8 cellular contexts compared by ENCODE assay signal in genomic region chr1:225467193-225468020, GRCh38. TPM values are rescaled to one million over a fixed set of nuclear protein-coding genes. Genes with fewer than 3 reads are reported as not detected.
DNase-seq lines count a peak whose midpoint lies in the region; ATAC-seq and TF ChIP-seq lines count a peak whose summit lies in the region.

No MANE protein-coding gene starts in this region.

- peak; percentile 89 to 91 for ATAC-seq in CD4-positive, CD25-positive, alpha-beta regulatory T cell (ENCODE audit: low read depth in 2 of 2)
- peak; percentile 97 for ATAC-seq in GM21423 (IDR thresholded peaks at IDR 0.05; ENCODE audit: unreplicated experiment)
- ATAC-seq in activated CD8-positive, alpha-beta T cell treated with anti-CD3 and anti-CD28 coated beads, Interleukin-2, amount 10 ng/mL, durations not matched to agents 7 days and 5 days = peak; percentile 90

- H3K27me3 Mint-ChIP-seq in CD4-positive, CD25-positive, alpha-beta regulatory T cell = peaks cover 5% of the 10 kb centered on the region
- no peaks in the 10 kb centered on the region for H3K27me3 Mint-ChIP-seq in activated CD8-positive, alpha-beta T cell treated with anti-CD3 and anti-CD28 coated beads, Interleukin-2, amount 10 ng/mL, durations not matched to agents 7 days and 5 days (ENCODE audit: low read depth)
- no peaks in the 10 kb centered on the region for H3K27me3 Mint-ChIP-seq in mesothelial cell of epicardium (ENCODE audit: low read depth)

- POLR2A ChIA-PET in activated CD8-positive, alpha-beta T cell treated with anti-CD3 and anti-CD28 coated beads, Interleukin-2, amount 10 ng/mL, durations not matched to agents 7 days and 5 days (lab: Charles Lee) = interaction anchor here (0.6 to 4.4 kb wide), 28 partner anchors 9 to 597 kb away, joined by 3 to 135 read pairs (median 4); partner anchors contain the start of genes H3-3A, LBR, LEFTY2 and PYCR2

- peak overlapping the region; percentile 96 for H3K27ac ChIP-seq in CD4-positive, CD25-positive, alpha-beta regulatory T cell (ENCODE audit: insufficient read depth, low read length, poor library complexity, severe bottlenecking)
- H3K27ac ChIP-seq in KOPT-K1 (ENCODE audit: low read depth, low read length, poor library complexity, severe bottlenecking) = peak overlapping the region; percentile 97

- peak; percentile 71 to 96 (median 86) for DNase-seq in CD4-positive, CD25-positive, alpha-beta regulatory T cell
- peak; percentile 93 for DNase-seq in activated CD8-positive, alpha-beta T cell treated with anti-CD3 and anti-CD28 coated beads, Interleukin-2, amount 10 ng/mL, durations not matched to agents 7 days and 5 days
- DNase-seq in fibroblast of pulmonary artery (ENCODE audit: low read depth) (peak; percentile 33), mesothelial cell of epicardium (ENCODE audit: low spot score in 2 of 2, unreplicated experiment in 2 of 2) (no peak), superior temporal gyrus (ENCODE audit: extremely low spot score) (no peak)
- DNase-seq in stimulated activated CD4-positive, alpha-beta T cell treated with anti-CD3 and anti-CD28 coated beads, Interleukin-12 subunit alpha, Interleukin-12 subunit beta, amount 100 ng/mL, for 4 hours = peak; percentile 70

- peak overlapping the region; percentile 97 to 100 (median 98) for H3K27ac Mint-ChIP-seq in CD4-positive, CD25-positive, alpha-beta regulatory T cell
- H3K27ac Mint-ChIP-seq in activated CD8-positive, alpha-beta T cell treated with anti-CD3 and anti-CD28 coated beads, Interleukin-2, amount 10 ng/mL, durations not matched to agents 7 days and 5 days = peak overlapping the region; percentile 97
- no peak overlapping the region for H3K27ac Mint-ChIP-seq in mesothelial cell of epicardium

- H3K4me3 ChIP-seq in CD4-positive, CD25-positive, alpha-beta regulatory T cell (ENCODE audit: low read depth, low read length) = peak overlapping the region; percentile 90
- H3K4me3 ChIP-seq in fibroblast of pulmonary artery (replicated peaks; ENCODE audit: low read depth, low read length) = no peak overlapping the region

- H3K36me3 Mint-ChIP-seq in CD4-positive, CD25-positive, alpha-beta regulatory T cell = no peaks in the 10 kb centered on the region
- peaks cover 4% of the 10 kb centered on the region for H3K36me3 Mint-ChIP-seq in activated CD8-positive, alpha-beta T cell treated with anti-CD3 and anti-CD28 coated beads, Interleukin-2, amount 10 ng/mL, durations not matched to agents 7 days and 5 days (ENCODE audit: low read depth)
- H3K36me3 Mint-ChIP-seq in mesothelial cell of epicardium = no peaks in the 10 kb centered on the region

- H3K9me3 Mint-ChIP-seq in CD4-positive, CD25-positive, alpha-beta regulatory T cell = no peaks in the 10 kb centered on the region
- no peaks in the 10 kb centered on the region for H3K9me3 Mint-ChIP-seq in activated CD8-positive, alpha-beta T cell treated with anti-CD3 and anti-CD28 coated beads, Interleukin-2, amount 10 ng/mL, durations not matched to agents 7 days and 5 days (ENCODE audit: insufficient read depth)
- H3K9me3 Mint-ChIP-seq in mesothelial cell of epicardium = no peaks in the 10 kb centered on the region

- H3K4me1 ChIP-seq in CD4-positive, CD25-positive, alpha-beta regulatory T cell (ENCODE audit: control insufficient read depth, insufficient read depth, low read length, poor library complexity, severe bottlenecking) = peaks cover 39% of the 10 kb centered on the region

- no peaks in the 10 kb centered on the region for H3K36me3 ChIP-seq in CD4-positive, CD25-positive, alpha-beta regulatory T cell (ENCODE audit: control insufficient read depth, insufficient read depth, low read length)
- H3K36me3 ChIP-seq in KOPT-K1 (ENCODE audit: insufficient read depth, low read length) = no peaks in the 10 kb centered on the region

- CTCF ChIA-PET in activated CD8-positive, alpha-beta T cell treated with anti-CD3 and anti-CD28 coated beads, Interleukin-2, amount 10 ng/mL, durations not matched to agents 7 days and 5 days (lab: Charles Lee) = interaction anchor here (0.9 to 4.0 kb wide), 13 partner anchors 10 to 523 kb away, joined by 3 to 27 read pairs (median 7); partner anchors contain the start of genes LBR and SRP9

- TF ChIP-seq CTCF in fibroblast of pulmonary artery (IDR thresholded peaks at IDR 0.05; ENCODE audit: low read length, missing control alignments) (no peak), mesothelial cell of epicardium (IDR thresholded peaks at IDR 0.05; ENCODE audit: unreplicated experiment) (no peak)

- peak overlapping the region; percentile 92 to 98 (median 96) for H3K4me3 Mint-ChIP-seq in CD4-positive, CD25-positive, alpha-beta regulatory T cell
- peak overlapping the region; percentile 91 for H3K4me3 Mint-ChIP-seq in activated CD8-positive, alpha-beta T cell treated with anti-CD3 and anti-CD28 coated beads, Interleukin-2, amount 10 ng/mL, durations not matched to agents 7 days and 5 days
- no peak overlapping the region for H3K4me3 Mint-ChIP-seq in mesothelial cell of epicardium

- H3K27me3 ChIP-seq in CD4-positive, CD25-positive, alpha-beta regulatory T cell (ENCODE audit: control insufficient read depth, insufficient read depth, low read length) = no peaks in the 10 kb centered on the region

- no peaks in the 10 kb centered on the region for H3K9me3 ChIP-seq in CD4-positive, CD25-positive, alpha-beta regulatory T cell (ENCODE audit: control insufficient read depth in 2 of 2, low read length in 2 of 2)
- H3K9me3 ChIP-seq in KOPT-K1 (ENCODE audit: insufficient read depth, low read length, poor library complexity, severe bottlenecking) = no peaks in the 10 kb centered on the region

- H3K4me1 Mint-ChIP-seq in CD4-positive, CD25-positive, alpha-beta regulatory T cell = peaks cover 12 to 59% (median 38%) of the 10 kb centered on the region in 4 donors
- peaks cover 58% of the 10 kb centered on the region for H3K4me1 Mint-ChIP-seq in activated CD8-positive, alpha-beta T cell treated with anti-CD3 and anti-CD28 coated beads, Interleukin-2, amount 10 ng/mL, durations not matched to agents 7 days and 5 days (ENCODE audit: low read depth)
- H3K4me1 Mint-ChIP-seq in mesothelial cell of epicardium = peaks cover 22% of the 10 kb centered on the region

RNA-seq across cellular contexts. Expression of gene LBR, which starts 39.6 kb away (rescaled TPM):
- 140 TPM for total RNA-seq in CD4-positive, CD25-positive, alpha-beta regulatory T cell
- 100 to 1,000 TPM; 123 to 175 (median 145) TPM for polyA plus RNA-seq in CD4-positive, CD25-positive, alpha-beta regulatory T cell
- total RNA-seq in activated CD8-positive, alpha-beta T cell treated with anti-CD3 and anti-CD28 coated beads, Interleukin-2, amount 10 ng/mL, durations not matched to agents 7 days and 5 days = 100 to 1,000 TPM; 226 to 234 TPM
- total RNA-seq in mesothelial cell of epicardium = 67.5 to 73.4 TPM (median 70.0 TPM) in 3 replicates

Comparison
In these comparisons a context has a peak if more than half of its experiments do, and no peak if none do; other contexts are left out.
1. DNase-seq: peak in CD4-positive, CD25-positive, alpha-beta regulatory T cell (3 of 3), activated CD8-positive, alpha-beta T cell treated with anti-CD3 and anti-CD28 coated beads, Interleukin-2, amount 10 ng/mL, durations not matched to agents 7 days and 5 days (single experiment), fibroblast of pulmonary artery (single experiment) and stimulated activated CD4-positive, alpha-beta T cell treated with anti-CD3 and anti-CD28 coated beads, Interleukin-12 subunit alpha, Interleukin-12 subunit beta, amount 100 ng/mL, for 4 hours (single experiment); none in mesothelial cell of epicardium (0 of 2) and superior temporal gyrus (single experiment).
2. Peak in every context shown above with its lines, with median percentiles within 50 percentile points of each other: ATAC-seq.